Comparison of ENCODE assay signal across 11 cellular contexts in the genomic region with DNA sequence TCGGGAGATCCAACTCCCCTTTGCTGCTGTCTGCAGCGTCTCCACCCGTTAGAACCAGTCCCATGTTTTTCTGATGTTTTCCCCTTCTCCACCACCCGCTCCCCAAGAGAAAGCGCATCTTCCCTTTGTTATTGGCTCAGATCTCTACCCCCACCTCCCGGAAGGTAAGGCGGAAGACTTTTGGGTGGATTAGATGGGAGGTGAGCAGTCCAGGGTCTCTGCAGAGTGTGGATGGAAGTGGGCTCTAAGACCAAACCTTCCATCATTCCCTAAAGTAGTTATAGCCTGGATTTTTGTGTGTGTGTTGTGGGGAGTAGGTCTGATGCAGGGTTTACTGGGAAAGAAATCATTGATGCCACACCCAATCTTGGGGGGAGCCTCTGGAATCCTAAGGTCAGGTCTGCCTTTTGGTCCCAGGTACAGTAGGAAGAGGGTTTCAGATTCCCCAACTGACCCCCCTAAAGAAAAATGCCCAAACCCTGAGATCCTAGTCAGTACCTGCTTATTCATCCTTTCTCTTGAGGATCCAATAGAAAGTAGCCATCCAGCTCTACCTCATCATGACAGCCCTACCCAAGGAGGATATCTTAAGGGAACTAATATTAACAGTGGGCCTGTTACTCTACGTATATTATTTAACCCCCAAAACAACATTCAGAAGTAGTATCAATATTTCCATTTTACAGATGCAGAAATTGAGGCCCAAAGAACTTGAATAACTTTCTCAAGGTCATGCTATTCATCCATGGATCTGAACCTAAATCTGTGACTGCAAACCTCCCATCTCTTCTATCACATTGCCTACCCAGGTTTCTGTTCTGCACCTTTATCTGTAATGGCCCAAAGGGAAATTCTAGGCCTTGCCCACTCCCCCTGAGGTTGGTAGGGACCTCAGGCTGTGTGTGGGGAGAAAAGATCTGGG. TPM values are rescaled to one million over a fixed set of nuclear protein-coding genes. Genes with fewer than 3 reads are reported as not detected.
DNase-seq lines count a peak whose midpoint lies in the region; ATAC-seq and TF ChIP-seq lines count a peak whose summit lies in the region.
"Had no signal": no experiment of that assay in that cellular context is flagged by ENCODE, and none has a peak within 500 bp of the region (broad histone marks: within the 10 kb centered on the region; RNA-seq: fewer than 3 reads in every experiment).

No MANE protein-coding gene starts in this region.

- H3K9me3 Mint-ChIP-seq in Caco-2 (ENCODE audit: unreplicated experiment) = no peaks in the 10 kb centered on the region
- no peaks in the 10 kb centered on the region for H3K9me3 Mint-ChIP-seq in T-cell

- H2BK5ac ChIP-seq in neuronal stem cell (ENCODE audit: low read length) = no peak overlapping the region

- no peaks in the 10 kb centered on the region for H3K9me3 ChIP-seq in Caco-2
- no peaks in the 10 kb centered on the region for H3K9me3 ChIP-seq in endocrine pancreas (ENCODE audit: control insufficient read depth, low read length)
- H3K9me3 ChIP-seq in neuronal stem cell (replicated peaks in 1 of 2; ENCODE audit: control insufficient read depth in 2 of 2, insufficient read depth in 1 of 2, low read depth in 1 of 2, low read length in 2 of 2) = no peaks in the 10 kb centered on the region
- H3K9me3 ChIP-seq: pancreas had no signal

- H3K27me3 ChIP-seq in Caco-2 (replicated peaks; ENCODE audit: control insufficient read depth, insufficient read depth, low read length) = peaks cover 3% of the 10 kb centered on the region
- H3K27me3 ChIP-seq in endocrine pancreas (ENCODE audit: control insufficient read depth, insufficient read depth, low read length) = no peaks in the 10 kb centered on the region
- H3K27me3 ChIP-seq in neuronal stem cell (ENCODE audit: control insufficient read depth in 3 of 3, insufficient read depth in 3 of 3, low read depth in 1 of 3, low read length in 3 of 3) = peaks cover 0 to 33% (median 11%) of the 10 kb centered on the region in 3 experiments
- H3K27me3 ChIP-seq: pancreas had no signal

- 0 out of 2 replicates have a peak, but pooled peaks cover 4% of the 10 kb centered on the region for H3K4me1 ChIP-seq in Caco-2
- no peaks in the 10 kb centered on the region for H3K4me1 ChIP-seq in endocrine pancreas (ENCODE audit: control insufficient read depth, insufficient read depth, low read length)
- H3K4me1 ChIP-seq in neuronal stem cell (ENCODE audit: control insufficient read depth in 2 of 2, insufficient read depth in 1 of 2, low read depth in 1 of 2, low read length in 2 of 2) = peaks cover 31 to 36% of the 10 kb centered on the region in 2 donors

- H3K27me3 Mint-ChIP-seq in Caco-2 (ENCODE audit: insufficient read depth, unreplicated experiment) (peaks cover 31% of the 10 kb centered on the region), T-cell (peaks cover 0 to 9% of the 10 kb centered on the region in 2 donors)

- no peak overlapping the region for H2BK12ac ChIP-seq in neuronal stem cell (ENCODE audit: low read length)

- BruUV-seq in Caco-2 (replicated peaks; lab: Mats Ljungman, UMichigan) = no TSS peak

- no peak for TF ChIP-seq CTCF in Caco-2 (IDR thresholded peaks at IDR 0.05; ENCODE audit: insufficient read depth in 1 of 2, low read depth in 1 of 2, low read length in 1 of 2, severe bottlenecking in 1 of 2, unreplicated experiment in 1 of 2)

- H2BK120ac ChIP-seq in neuronal stem cell (ENCODE audit: low read depth, low read length) = no peak overlapping the region

- H3K4me1 Mint-ChIP-seq in Caco-2 (ENCODE audit: low read depth, unreplicated experiment) = peaks cover 3% of the 10 kb centered on the region
- peaks cover 27 to 31% (median 30%) of the 10 kb centered on the region in 3 donors for H3K4me1 Mint-ChIP-seq in T-cell

- no peak overlapping the region for H3K27ac ChIP-seq in neuronal stem cell (replicated peaks; ENCODE audit: low read length)
- H3K27ac ChIP-seq: pancreas had no signal

- DNase-seq in Caco-2 (no peak), T-cell (no peak), neuronal stem cell (ENCODE audit: low spot score) (no peak), Right ventricle myocardium inferior (ENCODE audit: missing footprints) (no peak), SIG-M5 treated with dmso at 0.1 percent for 504 hours (lab: John Stamatoyannopoulos, UW; ENCODE audit: unreplicated experiment) (no peak), NCI-H187 treated with DMSO at 0.1 percent for 48 hours (lab: John Stamatoyannopoulos, UW) (no peak)
- DNase-seq: T1000 had no signal

- POLR2A ChIA-PET in Caco-2 (lab: Charles Lee) = no interaction called here
- POLR2A ChIA-PET in T-cell (lab: Charles Lee) = no interaction called here

- no peak overlapping the region for H3K4ac ChIP-seq in neuronal stem cell (ENCODE audit: low read length)

- H3K14ac ChIP-seq in neuronal stem cell (ENCODE audit: low read length) = no peak overlapping the region

- peaks cover 5% of the 10 kb centered on the region for H3K79me1 ChIP-seq in neuronal stem cell (ENCODE audit: low read depth, low read length)

- no peak overlapping the region for H4K8ac ChIP-seq in neuronal stem cell (ENCODE audit: low read depth, low read length)

- H3K4me2 ChIP-seq in neuronal stem cell (ENCODE audit: insufficient read depth, low read length, poor library complexity, severe bottlenecking) = peak overlapping the region; percentile 81

- H2BK15ac ChIP-seq in neuronal stem cell (ENCODE audit: low read length) = no peak overlapping the region

- H3K4me3 Mint-ChIP-seq in Caco-2 (ENCODE audit: unreplicated experiment) (peak overlapping the region; percentile 64), T-cell (peak overlapping the region; percentile 55 to 68 (median 66))

- no peak overlapping the region for H4K91ac ChIP-seq in neuronal stem cell (ENCODE audit: low read depth, low read length, poor library complexity)

- peaks cover 15% of the 10 kb centered on the region for H3K36me3 Mint-ChIP-seq in Caco-2 (ENCODE audit: insufficient read depth, unreplicated experiment)
- no peaks in the 10 kb centered on the region for H3K36me3 Mint-ChIP-seq in T-cell

- H3K27ac Mint-ChIP-seq in Caco-2 (ENCODE audit: unreplicated experiment) = no peak overlapping the region
- H3K27ac Mint-ChIP-seq in T-cell = no peak overlapping the region

- H3K4me3 ChIP-seq in Caco-2 (ENCODE audit: low read depth, low read length) (no peak overlapping the region), endocrine pancreas (ENCODE audit: control insufficient read depth, insufficient read depth, low read length) (peak overlapping the region; percentile 2), neuronal stem cell (ENCODE audit: low read length in 2 of 2) (peak overlapping the region; percentile 60 to 85)

- H3K36me3 ChIP-seq in Caco-2 (ENCODE audit: control insufficient read depth, insufficient read depth, low read length) (0 out of 2 replicates have a peak, but pooled peaks cover under 1% of the 10 kb centered on the region), endocrine pancreas (ENCODE audit: control insufficient read depth, insufficient read depth, low read length) (no peaks in the 10 kb centered on the region), neuronal stem cell (replicated peaks in 1 of 2; ENCODE audit: control insufficient read depth in 2 of 2, insufficient read depth in 2 of 2, low read length in 2 of 2) (peaks cover under 1 to 1% of the 10 kb centered on the region in 2 donors)
- H3K36me3 ChIP-seq: pancreas had no signal

- no CpG with 5 or more reads among the region's 8 CpGs for WGBS in neuronal stem cell (ENCODE audit: extremely low coverage in 2 of 2, insufficient read length in 2 of 2, insufficient replicate concordance in 1 of 2), 2 donors

- no peak overlapping the region for H3K23ac ChIP-seq in neuronal stem cell (ENCODE audit: low read depth, low read length, poor library complexity)

- ATAC-seq in T-cell (replicated peaks in 1 of 4) (no peak), GM21381 (IDR thresholded peaks at IDR 0.05; ENCODE audit: unreplicated experiment) (no peak), Right ventricle myocardium inferior (no peak)
- ATAC-seq: pancreas had no signal

- H2AFZ ChIP-seq in neuronal stem cell (ENCODE audit: low read length) = peak overlapping the region; percentile 89

- no peak overlapping the region for H2AK5ac ChIP-seq in neuronal stem cell (ENCODE audit: low read depth, low read length)

- intact Hi-C loops in Caco-2 (cut with micrococcal nuclease; ENCODE audit: unreplicated experiment) = no loop called here
- intact Hi-C loops in Right ventricle myocardium inferior (cut with DNase I) = no loop called here

- peak overlapping the region; percentile 78 for H3K9ac ChIP-seq in endocrine pancreas (ENCODE audit: control insufficient read depth, insufficient read depth, low read length)
- H3K9ac ChIP-seq in neuronal stem cell (ENCODE audit: low read depth, low read length, poor library complexity) = no peak overlapping the region

- CTCF ChIA-PET in Caco-2 (lab: Charles Lee) = no interaction called here
- CTCF ChIA-PET in T-cell (lab: Charles Lee) = no interaction called here

- H3K18ac ChIP-seq in neuronal stem cell (ENCODE audit: low read length) = no peak overlapping the region

RNA-seq across cellular contexts. Expression of a gene that starts 1.0 kb away (rescaled TPM):
- total RNA-seq in Caco-2 (2022) = 0.05 TPM in 1 of 2 replicates, not detected in the other
- 1 to 10 TPM in 2 of 5 donors, under 1 TPM in 3; 0.83 to 1.8 (median 0.92) TPM for total RNA-seq in T-cell
- 3.7 TPM for polyA plus RNA-seq in neuronal stem cell (2013, experiment 1 of 2)
- polyA plus RNA-seq in neuronal stem cell (2013, experiment 2 of 2) = 3.8 TPM
- 0.05 TPM for total RNA-seq in Right ventricle myocardium inferior
- total RNA-seq: LHCN-M2 had no signal

RNA-seq across cellular contexts. Expression of a gene that starts 3.9 kb away (rescaled TPM):
- total RNA-seq in Caco-2 (2022) (89.4 and 94.4 TPM in 2 replicates), T-cell (10 to 100 TPM; 60.1 to 81.9 (median 71.5) TPM), Right ventricle myocardium inferior (92.5 TPM)
- polyA plus RNA-seq in neuronal stem cell (2013, experiment 1 of 2) = 127 TPM
- polyA plus RNA-seq in neuronal stem cell (2013, experiment 2 of 2) = 118 TPM

RNA-seq across cellular contexts. Expression of a gene that starts 28.3 kb away (rescaled TPM):
- total RNA-seq in Caco-2 (2022) (82.2 and 105 TPM in 2 replicates), T-cell (100 to 1,000 TPM; 109 to 122 (median 114) TPM), Right ventricle myocardium inferior (34.5 TPM)
- polyA plus RNA-seq in neuronal stem cell (2013, experiment 1 of 2) = 24.7 TPM
- polyA plus RNA-seq in neuronal stem cell (2013, experiment 2 of 2) = 24.8 TPM

RNA-seq across cellular contexts. Expression of a gene that starts 30.6 kb away (rescaled TPM):
- total RNA-seq in Caco-2 (2022) = 62.7 and 79.2 TPM in 2 replicates
- total RNA-seq in T-cell = 10 to 100 TPM; 34.5 to 93.5 (median 40.7) TPM
- polyA plus RNA-seq in neuronal stem cell (2013, experiment 1 of 2) = 7.3 TPM
- 5.7 TPM for polyA plus RNA-seq in neuronal stem cell (2013, experiment 2 of 2)
- total RNA-seq in Right ventricle myocardium inferior = 19.2 TPM

RNA-seq across cellular contexts. Expression of a gene that starts 40.1 kb away (rescaled TPM):
- total RNA-seq in Caco-2 (2022) (42.0 and 48.0 TPM in 2 replicates), T-cell (10 to 100 TPM; 21.7 to 30.9 (median 27.9) TPM), Right ventricle myocardium inferior (13.1 TPM)
- polyA plus RNA-seq in neuronal stem cell (2013, experiment 1 of 2) = 9.6 TPM
- polyA plus RNA-seq in neuronal stem cell (2013, experiment 2 of 2) = 9.4 TPM
